Comparison of ENCODE assay signal across 1 cellular context in genomic region chr17:41738077-41738800, GRCh38.
TF ChIP-seq lines count a peak whose summit lies in the region.

No MANE protein-coding gene starts in this region.

TF ChIP-seq in HepG2, 621 proteins besides CTCF, POLR2A, EP300 and RAD21 (continued from another document and continues in another):
- TF ChIP-seq USF2 (IDR thresholded peaks at IDR 0.05; ENCODE audit: low read depth, low read length) (peak; percentile 48), USF2 (CRISPR knock-in tag; IDR thresholded peaks at IDR 0.05; ENCODE audit: borderline replicate concordance) (no peak), RARA (CRISPR knock-in tag; IDR thresholded peaks at IDR 0.05) (peak; percentile 22; the same call in 1 of the 2 replicates), ARID5B (CRISPR knock-in tag; IDR thresholded peaks at IDR 0.05) (peak; percentile 52), ZSCAN5A (CRISPR knock-in tag; IDR thresholded peaks at IDR 0.05; ENCODE audit: borderline replicate concordance) (no peak), ELF4 (CRISPR knock-in tag; IDR thresholded peaks at IDR 0.05; ENCODE audit: borderline replicate concordance) (no peak), ZNF564 (CRISPR knock-in tag; IDR thresholded peaks at IDR 0.05) (peak; percentile 53; the same call in 1 of the 2 replicates), SETDB1 (CRISPR knock-in tag; IDR thresholded peaks at IDR 0.05; ENCODE audit: borderline replicate concordance) (no peak), MATR3 (CRISPR knock-in tag; IDR thresholded peaks at IDR 0.05) (no peak), ZNF597 (CRISPR knock-in tag; IDR thresholded peaks at IDR 0.05) (no peak), ZMAT5 (CRISPR knock-in tag; IDR thresholded peaks at IDR 0.05; ENCODE audit: borderline replicate concordance, low read depth) (no peak), SMAD9 (CRISPR knock-in tag; IDR thresholded peaks at IDR 0.05) (no peak), GATAD2A (CRISPR knock-in tag; IDR thresholded peaks at IDR 0.05) (peak; percentile 75), E2F1 (CRISPR knock-in tag; IDR thresholded peaks at IDR 0.05) (no peak), HOXA3 (CRISPR knock-in tag; IDR thresholded peaks at IDR 0.05) (peak; percentile 77; the same call in 1 of the 2 replicates), ZHX2 (IDR thresholded peaks at IDR 0.05; ENCODE audit: low read depth) (0 out of 2 replicates have a peak, but pooled peaks have one; percentile 17), ZHX2 (CRISPR knock-in tag; IDR thresholded peaks at IDR 0.05; ENCODE audit: borderline replicate concordance) (no peak), HMGXB3 (CRISPR knock-in tag; IDR thresholded peaks at IDR 0.05; ENCODE audit: borderline replicate concordance) (0 out of 2 replicates have a peak, but pooled peaks have one; percentile 45), SOX6 (IDR thresholded peaks at IDR 0.05) (no peak), SOX6 (CRISPR knock-in tag; IDR thresholded peaks at IDR 0.05) (peak; percentile 54), PITX1 (CRISPR knock-in tag; IDR thresholded peaks at IDR 0.05) (no peak), PCBP2 (optimal IDR thresholded peaks at IDR 0.05; ENCODE audit: low read depth, low read length, poor library complexity, severe bottlenecking) (no peak), ZKSCAN8 (CRISPR knock-in tag; IDR thresholded peaks at IDR 0.05; ENCODE audit: borderline replicate concordance) (peak; percentile 81; the same call in 1 of the 2 replicates), SAP130 (CRISPR knock-in tag; IDR thresholded peaks at IDR 0.05; ENCODE audit: low read depth) (peak; percentile 60), ZBTB49 (CRISPR knock-in tag; IDR thresholded peaks at IDR 0.05; ENCODE audit: borderline replicate concordance) (no peak), GZF1 (CRISPR knock-in tag; IDR thresholded peaks at IDR 0.05) (0 out of 2 replicates have a peak, but pooled peaks have one; percentile 44), ZNF768 (CRISPR knock-in tag; IDR thresholded peaks at IDR 0.05) (peak; percentile 65), ZNF639 (CRISPR knock-in tag; conservative IDR thresholded peaks at IDR 0.05) (no peak), NCOA5 (CRISPR knock-in tag; IDR thresholded peaks at IDR 0.05) (no peak)
